20 cellular contexts compared by ENCODE assay signal in genomic region chr4:185108185-185108584, GRCh38. TPM values are rescaled to one million over a fixed set of nuclear protein-coding genes. Genes with fewer than 3 reads are reported as not detected.
DNase-seq lines count a peak whose midpoint lies in the region; ATAC-seq, FAIRE-seq and TF ChIP-seq lines count a peak whose summit lies in the region.
"Had no signal": no experiment of that assay in that cellular context is flagged by ENCODE, and none has a peak within 500 bp of the region (broad histone marks: within the 10 kb centered on the region; RNA-seq: fewer than 3 reads in every experiment).

No MANE protein-coding gene starts in this region.

- DNase-seq in H9 = no peak
- no peak for DNase-seq in endodermal cell
- DNase-seq in kidney = no peak
- peak; percentile 38 for DNase-seq in renal cortical epithelial cell (ENCODE audit: low read depth)
- DNase-seq in ACHN = no peak
- no peak for DNase-seq in foreskin fibroblast
- DNase-seq in CD4-positive, alpha-beta T cell = no peak
- DNase-seq: DMS153, EL, H7, NCI-H1092, NCI-H146, NCI-H2081, NCI-H82, PC-9 had no signal

- no peak overlapping the region for H2BK15ac ChIP-seq in H9 (ENCODE audit: low read depth, low read length)

- peak overlapping the region; percentile 10 for H3K4me2 ChIP-seq in H9 (ENCODE audit: insufficient read depth, insufficient read length, low read length)
- H3K4me2 ChIP-seq: A549, PC-9 had no signal

- H3K27ac Mint-ChIP-seq in H9 (peak overlapping the region; percentile 90 to 96 (median 92)), endodermal cell (peak overlapping the region; percentile 46)
- no peak overlapping the region for H3K27ac Mint-ChIP-seq in CD4-positive, alpha-beta T cell

- H3K4ac ChIP-seq in H9 (ENCODE audit: low read depth, low read length) = no peak overlapping the region

- POLR2A ChIA-PET in CD4-positive, alpha-beta T cell (lab: Charles Lee) = no interaction called here

- H3K9me3 ChIP-seq in H9 (ENCODE audit: control insufficient read depth, low read depth, low read length) (no peaks in the 10 kb centered on the region), endodermal cell (ENCODE audit: control insufficient read depth, low read length) (peaks cover 5% of the 10 kb centered on the region), kidney (ENCODE audit: control insufficient read depth in 1 of 2, low read length in 2 of 2) (no peaks in the 10 kb centered on the region)
- no peaks in the 10 kb centered on the region for H3K9me3 ChIP-seq in CD4-positive, alpha-beta T cell (ENCODE audit: control insufficient read depth, low read length)
- H3K9me3 ChIP-seq: A549 had no signal

- H3K4me1 ChIP-seq in H9 (ENCODE audit: insufficient read depth, low read length) = peaks cover 3% of the 10 kb centered on the region; the same call in 1 of the 2 replicates
- peaks cover 6% of the 10 kb centered on the region for H3K4me1 ChIP-seq in endodermal cell (ENCODE audit: control insufficient read depth, insufficient read depth, low read length)
- H3K4me1 ChIP-seq in kidney (ENCODE audit: control insufficient read depth in 1 of 2, insufficient read depth in 1 of 2, low read depth in 1 of 2, low read length in 2 of 2) = peaks cover 11 to 23% of the 10 kb centered on the region in 2 donors

- CTCF ChIA-PET in CD4-positive, alpha-beta T cell (lab: Charles Lee) = no interaction called here

- H2AK5ac ChIP-seq in H9 (ENCODE audit: insufficient read length, low read length) = no peak overlapping the region

- H3K14ac ChIP-seq in H9 (ENCODE audit: insufficient read depth, low read length) = no peak overlapping the region

- H2BK20ac ChIP-seq in H9 (ENCODE audit: low read depth, low read length, poor library complexity, severe bottlenecking) = no peak overlapping the region

- H4K20me1 ChIP-seq in H9 (ENCODE audit: control insufficient read depth, insufficient read depth, insufficient read length) = no peaks in the 10 kb centered on the region

- WGBS in H9 (ENCODE audit: extremely low coverage, insufficient read length, low lambda C conversion rate) = no CpG with 5 or more reads among the region's 2 CpGs
- WGBS in endodermal cell (ENCODE audit: insufficient coverage in 1 of 2, insufficient read length in 1 of 2), 2 experiments = 69% methylated on average over 2 of the region's 2 CpGs; no CpG with 5 or more reads in 1 of the 2 experiments

- H3K4me1 Mint-ChIP-seq in H9 = peaks cover 50 to 57% of the 10 kb centered on the region in 2 experiments
- peaks cover 28% of the 10 kb centered on the region for H3K4me1 Mint-ChIP-seq in endodermal cell
- H3K4me1 Mint-ChIP-seq in CD4-positive, alpha-beta T cell (ENCODE audit: low read depth) = no peaks in the 10 kb centered on the region

- H3T11ph ChIP-seq in H9 (ENCODE audit: low read length) = no peak overlapping the region

- H3K79me1 ChIP-seq in H9 (ENCODE audit: insufficient read depth, low read depth, low read length, poor library complexity, severe bottlenecking) = no peaks in the 10 kb centered on the region

- no peaks in the 10 kb centered on the region for H3K36me3 ChIP-seq in endodermal cell (ENCODE audit: control insufficient read depth, insufficient read depth, low read length)
- no peaks in the 10 kb centered on the region for H3K36me3 ChIP-seq in kidney (ENCODE audit: control insufficient read depth in 1 of 2, insufficient read depth in 2 of 2, low read length in 2 of 2)
- H3K36me3 ChIP-seq: SJSA1 had no signal

- no peak overlapping the region for H2BK12ac ChIP-seq in H9 (ENCODE audit: insufficient read length, low read depth, low read length)

- H3K27me3 ChIP-seq in H9 (ENCODE audit: insufficient read depth, low read length) (no peaks in the 10 kb centered on the region), endodermal cell (ENCODE audit: control insufficient read depth, insufficient read depth, low read length, poor library complexity, severe bottlenecking) (no peaks in the 10 kb centered on the region)
- H3K27me3 ChIP-seq in CD4-positive, alpha-beta T cell (ENCODE audit: control insufficient read depth, insufficient read depth, low read length) = peaks cover 4% of the 10 kb centered on the region
- H3K27me3 ChIP-seq: SJSA1 had no signal

- no peak overlapping the region for H4K5ac ChIP-seq in H9 (ENCODE audit: insufficient read length, low read depth, low read length)

- no peak overlapping the region for H2BK5ac ChIP-seq in H9 (ENCODE audit: insufficient read length, low read length)

- H4K91ac ChIP-seq in H9 (ENCODE audit: insufficient read length, low read depth, low read length) = no peak overlapping the region

- no peak overlapping the region for H3K56ac ChIP-seq in H9 (ENCODE audit: insufficient read length, low read depth, low read length)

- H3K9ac ChIP-seq in H9 (ENCODE audit: extremely low read depth, insufficient read length, low read length) (no peak overlapping the region), endodermal cell (ENCODE audit: extremely low read depth, low read length, poor library complexity, severe bottlenecking) (no peak overlapping the region), kidney (ENCODE audit: low read length in 2 of 2) (peak overlapping the region; percentile 14 to 43)

- H3K79me2 ChIP-seq in H9 (ENCODE audit: insufficient read depth, low read length) = no peaks in the 10 kb centered on the region

- peak overlapping the region; percentile 84 for H3K27ac ChIP-seq in H9 (ENCODE audit: insufficient read length, low read depth, low read length)
- no peak overlapping the region for H3K27ac ChIP-seq in endodermal cell (ENCODE audit: low read depth, low read length)
- peak overlapping the region; percentile 74 to 92 for H3K27ac ChIP-seq in kidney (ENCODE audit: low read depth in 2 of 2, low read length in 2 of 2)
- H3K27ac ChIP-seq in CD4-positive, alpha-beta T cell (ENCODE audit: low read depth, low read length) = no peak overlapping the region
- H3K27ac ChIP-seq: A549, C4-2B, PC-9, SJSA1 had no signal

- H2AFZ ChIP-seq in H9 (ENCODE audit: low read length) = no peak overlapping the region
- H2AFZ ChIP-seq: PC-9 had no signal

- H3K27me3 Mint-ChIP-seq in H9 (ENCODE audit: low read depth) (no peaks in the 10 kb centered on the region; the same call in 1 of the 2 replicates), endodermal cell (ENCODE audit: insufficient read depth) (peaks cover under 1% of the 10 kb centered on the region)
- H3K27me3 Mint-ChIP-seq in CD4-positive, alpha-beta T cell = peaks cover 13% of the 10 kb centered on the region

- ATAC-seq in GM21723 (IDR thresholded peaks at IDR 0.05; ENCODE audit: unreplicated experiment) = no peak
- ATAC-seq in CD4-positive, alpha-beta T cell (ENCODE audit: poor library complexity) = no peak
- ATAC-seq: A549, K562 had no signal

- intact Hi-C loops in kidney (cut with DNase I) = no loop called here
- intact Hi-C loops in CD4-positive, alpha-beta T cell (cut with DNase I, micrococcal nuclease) = no loop called here

- FAIRE-seq in kidney (lab: Jason Lieb, UNC) = no peak
- FAIRE-seq: A549, K562 had no signal

- H2BK120ac ChIP-seq in H9 (ENCODE audit: low read depth, low read length, poor library complexity, severe bottlenecking) = no peak overlapping the region

- TF ChIP-seq CTCF in H9 (conservative IDR thresholded peaks at IDR 0.05) = no peak
- TF ChIP-seq CTCF in endodermal cell (conservative IDR thresholded peaks at IDR 0.05) = no peak
- TF ChIP-seq CTCF in kidney (IDR thresholded peaks at IDR 0.05; ENCODE audit: borderline replicate concordance, extremely low read depth, insufficient read depth) = no peak
- TF ChIP-seq CTCF in foreskin fibroblast (IDR thresholded peaks at IDR 0.05; ENCODE audit: low read depth, low read length) = no peak
- TF ChIP-seq CTCF in CD4-positive, alpha-beta T cell (IDR thresholded peaks at IDR 0.05) = no peak

- H3K9me3 Mint-ChIP-seq in H9 (peaks cover 4 to 10% of the 10 kb centered on the region in 2 experiments), endodermal cell (peaks cover 5% of the 10 kb centered on the region)
- H3K9me3 Mint-ChIP-seq in CD4-positive, alpha-beta T cell = no peaks in the 10 kb centered on the region

- no peak overlapping the region for H4K8ac ChIP-seq in H9 (replicated peaks; ENCODE audit: insufficient read length, low read depth, low read length)

- H3K23me2 ChIP-seq in H9 (ENCODE audit: insufficient read length, low read depth, low read length, poor library complexity, severe bottlenecking) = no peaks in the 10 kb centered on the region

- in situ Hi-C loops in ACHN (cut with HindIII; ENCODE audit: low pct_ligation_motif_present, low pct_unique_long_range_greater_than_20kb, low sequenced_read_pairs) = no loop called here

- H3K36me3 Mint-ChIP-seq in H9 (ENCODE audit: insufficient read depth in 1 of 3, low read depth in 3 of 3) (peaks cover 3 to 6% (median 6%) of the 10 kb centered on the region in 3 experiments; a peak in 6 of 7 replicates), endodermal cell (ENCODE audit: low read depth) (no peaks in the 10 kb centered on the region)
- H3K36me3 Mint-ChIP-seq in CD4-positive, alpha-beta T cell (ENCODE audit: low read depth) = no peaks in the 10 kb centered on the region

- no peak overlapping the region for H3K23ac ChIP-seq in H9 (ENCODE audit: insufficient read length, low read depth, low read length)

- H3K18ac ChIP-seq in H9 (ENCODE audit: insufficient read length, low read depth, low read length) = no peak overlapping the region

- H3K4me3 ChIP-seq in endodermal cell (ENCODE audit: low read length) = peak overlapping the region; percentile 13
- H3K4me3 ChIP-seq in kidney (ENCODE audit: low read length in 2 of 2) = peak overlapping the region; percentile 51 to 59
- H3K4me3 ChIP-seq in foreskin fibroblast (ENCODE audit: low read depth in 1 of 2, low read length in 2 of 2) = no peak overlapping the region
- H3K4me3 ChIP-seq: A549, K562, PC-9, SJSA1 had no signal

- H3K4me3 Mint-ChIP-seq in H9 (peak overlapping the region; percentile 3 to 19; a peak in 2 of 5 replicates), endodermal cell (no peak overlapping the region)
- H3K4me3 Mint-ChIP-seq in CD4-positive, alpha-beta T cell = no peak overlapping the region

RNA-seq across cellular contexts. Expression of gene SLC25A4, which starts 34.9 kb away (rescaled TPM):
- total RNA-seq in H9 (2021) (54.4 and 55.9 TPM in 2 replicates), endodermal cell (10 to 100 TPM; 19.5 to 22.0 TPM), kidney (41.2 TPM), renal cortical epithelial cell (25.7 and 30.9 TPM in 2 replicates)
- polyA plus RNA-seq in endodermal cell (2013, experiment 1 of 2) = 23.0 TPM
- polyA plus RNA-seq in endodermal cell (2013, experiment 2 of 2) = 18.6 TPM
- 148 TPM for polyA plus RNA-seq in kidney (ENCODE audit: insufficient read depth, low read depth, low replicate concordance)
- total RNA-seq in CD4-positive, alpha-beta T cell = 1 to 10 TPM; 4.1 TPM

Comparison
In these comparisons a context has a peak if more than half of its experiments do, and no peak if none do; other contexts are left out.
1. H3K27ac ChIP-seq: peak in H9 (single experiment) and kidney (2 of 2); none in endodermal cell (single experiment) and CD4-positive, alpha-beta T cell (single experiment).
2. H3K9ac ChIP-seq: peak in kidney (2 of 2); none in H9 (single experiment) and endodermal cell (single experiment).
3. H3K4me3 Mint-ChIP-seq: peak in H9 (2 of 2); none in endodermal cell (single experiment) and CD4-positive, alpha-beta T cell (single experiment).
4. H3K4me3 ChIP-seq: peak in endodermal cell (single experiment) and kidney (2 of 2); none in foreskin fibroblast (0 of 2).